Comparison of ENCODE assay signal across 8 cellular contexts in the genomic region with DNA sequence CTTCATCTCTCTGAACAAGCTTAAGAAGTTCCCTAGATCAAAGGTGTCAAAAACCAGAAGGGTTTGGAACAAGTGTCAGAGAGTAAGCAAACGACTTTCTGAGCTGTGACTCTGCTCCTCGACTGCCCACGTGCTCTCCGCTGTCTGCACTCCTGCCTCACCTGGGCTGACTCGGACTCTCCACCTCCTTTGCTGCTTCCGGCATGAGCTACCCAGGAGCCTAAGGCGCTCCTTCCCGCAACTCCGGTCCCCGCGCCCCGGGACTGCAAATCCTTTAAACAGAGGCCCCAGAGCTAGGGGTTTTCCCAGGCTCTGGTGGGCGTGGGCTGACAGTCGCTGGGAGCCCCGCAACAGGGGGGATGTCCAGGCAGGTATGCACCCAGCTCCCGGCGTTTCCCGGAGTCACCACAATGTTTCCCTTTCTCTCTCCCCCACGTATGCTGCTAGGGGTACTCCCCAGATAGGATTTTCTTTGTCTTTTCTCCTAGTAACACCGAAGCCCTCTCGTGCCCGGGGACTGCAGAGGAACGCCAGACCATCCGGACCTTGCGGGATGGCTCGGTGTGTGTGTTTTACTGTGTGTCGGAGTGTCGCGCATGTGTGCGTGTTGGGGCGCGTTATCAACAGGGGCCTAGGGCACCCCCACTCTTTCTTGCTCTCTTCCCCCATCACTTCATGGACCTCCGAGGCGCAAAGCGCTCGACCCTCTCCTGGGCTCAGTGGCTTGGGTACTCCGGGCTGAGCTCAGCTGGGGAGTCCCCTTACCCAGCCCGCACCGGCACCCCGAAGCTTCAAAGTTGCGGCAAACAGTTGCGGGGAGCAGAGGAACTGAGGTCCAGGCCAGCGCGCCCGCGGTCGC. TPM values are rescaled to one million over a fixed set of nuclear protein-coding genes. Genes with fewer than 3 reads are reported as not detected.
A peak's percentile ranks its signal among the peaks of the same experiment; 100 is the strongest.
DNase-seq lines count a peak whose midpoint lies in the region; TF ChIP-seq lines count a peak whose summit lies in the region.

No MANE protein-coding gene starts in this region.

- DNase-seq in DMS53 (lab: John Stamatoyannopoulos, UW) (peak; percentile 59), epithelial cell of prostate (ENCODE audit: low read depth, low spot score) (peak; percentile 12), osteoblast (ENCODE audit: insufficient read length, low spot score, missing footprints) (peak; percentile 64), NCI-H2196 (lab: John Stamatoyannopoulos, UW; ENCODE audit: unreplicated experiment) (no peak), NCI-H2081 treated with DMSO at 0.1 percent for 48 hours (lab: John Stamatoyannopoulos, UW) (no peak), NCI-H128 (lab: John Stamatoyannopoulos, UW; ENCODE audit: unreplicated experiment) (no peak), HuH-7.5 (ENCODE audit: low spot score) (no peak)

- no peaks in the 10 kb centered on the region for H3K4me1 ChIP-seq in osteoblast (ENCODE audit: insufficient read depth, low read length)

- H3K9me3 ChIP-seq in osteoblast (ENCODE audit: low read depth, low read length) = no peaks in the 10 kb centered on the region

- H3K4me3 ChIP-seq in osteoblast (ENCODE audit: insufficient read depth, low read length) = no peak overlapping the region

- no peaks in the 10 kb centered on the region for H4K20me1 ChIP-seq in osteoblast (ENCODE audit: insufficient read depth, low read length)

- no peaks in the 10 kb centered on the region for H3K79me2 ChIP-seq in osteoblast (ENCODE audit: insufficient read depth, low read length)

- no peak overlapping the region for H3K4me2 ChIP-seq in osteoblast (ENCODE audit: insufficient read depth, low read length)

- TF ChIP-seq RAD21 in Ishikawa (IDR thresholded peaks at IDR 0.05; ENCODE audit: low read depth) = no peak

- TF ChIP-seq CTCF in osteoblast (IDR thresholded peaks at IDR 0.05; ENCODE audit: extremely low read depth, low read depth, low read length) = no peak

- no peak overlapping the region for H3K27ac ChIP-seq in epithelial cell of prostate
- H3K27ac ChIP-seq in osteoblast (ENCODE audit: low read depth, low read length) = no peak overlapping the region

- no peaks in the 10 kb centered on the region for H3K36me3 ChIP-seq in osteoblast (ENCODE audit: insufficient read depth, low read length)

- TF ChIP-seq EP300 in Ishikawa (IDR thresholded peaks at IDR 0.05; ENCODE audit: borderline replicate concordance) = no peak

- peaks cover 10% of the 10 kb centered on the region for H3K27me3 ChIP-seq in osteoblast (ENCODE audit: insufficient read depth, low read length)

- H2AFZ ChIP-seq in osteoblast (ENCODE audit: low read length) = no peak overlapping the region

TF ChIP-seq in Ishikawa, 13 proteins besides CTCF, POLR2A, EP300 and RAD21:
- TF ChIP-seq, protein P1, sequence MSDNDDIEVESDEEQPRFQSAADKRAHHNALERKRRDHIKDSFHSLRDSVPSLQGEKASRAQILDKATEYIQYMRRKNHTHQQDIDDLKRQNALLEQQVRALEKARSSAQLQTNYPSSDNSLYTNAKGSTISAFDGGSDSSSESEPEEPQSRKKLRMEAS (IDR thresholded peaks at IDR 0.05) = peak; percentile 74
- TF ChIP-seq CEBPB (IDR thresholded peaks at IDR 0.05) (no peak), TAF1 (IDR thresholded peaks at IDR 0.05; ENCODE audit: low read depth) (no peak)

RNA-seq across cellular contexts. Expression of a gene that starts 0.7 kb away (rescaled TPM):
- under 0.01 TPM in 2 replicates for total RNA-seq in osteoblast

Comparison
In these comparisons a context has a peak if more than half of its experiments do, and no peak if none do; other contexts are left out.
1. DNase-seq: peak in DMS53 (single experiment), epithelial cell of prostate (single experiment) and osteoblast (single experiment); none in NCI-H2196 (single experiment), NCI-H2081 treated with DMSO at 0.1 percent for 48 hours (single experiment), NCI-H128 (single experiment) and HuH-7.5 (single experiment).